ENCODE assay signal across 8 cellular contexts in genomic region chr16:28291651-28292626, GRCh38. TPM values are rescaled to one million over a fixed set of nuclear protein-coding genes. Genes with fewer than 3 reads are reported as not detected.
DNase-seq lines count a peak whose midpoint lies in the region; ATAC-seq and TF ChIP-seq lines count a peak whose summit lies in the region.

SBK1 (plus strand) TSS chr16:28292525; CDS start chr16:28317392, 24,867 bp downstream.

- intact Hi-C loops in right lobe of liver (cut with DNase I): no loop called here

- TF ChIP-seq CTCF in right lobe of liver (IDR thresholded peaks at IDR 0.05): no peak

- peak within 1 kb of the TSS; percentile 88 for H3K4me3 Mint-ChIP-seq in activated CD4-positive, alpha-beta T cell treated with anti-CD3 and anti-CD28 coated beads, Interleukin-2, amount 10 ng/mL, durations not matched to agents 7 days and 5 days

- no peak within 1 kb of the TSS for H3K27ac ChIP-seq in right lobe of liver

- H3K27me3 Mint-ChIP-seq in activated CD4-positive, alpha-beta T cell treated with anti-CD3 and anti-CD28 coated beads, Interleukin-2, amount 10 ng/mL, durations not matched to agents 7 days and 5 days: peaks cover 10% of the 10 kb centered on the region

- H3K36me3 Mint-ChIP-seq in activated CD4-positive, alpha-beta T cell treated with anti-CD3 and anti-CD28 coated beads, Interleukin-2, amount 10 ng/mL, durations not matched to agents 7 days and 5 days (ENCODE audit: low read depth): peaks cover 25% of the 10 kb centered on the region

- no peak for TF ChIP-seq POLR2A in right lobe of liver (IDR thresholded peaks at IDR 0.05)

- no peaks in the 10 kb centered on the region for H3K9me3 ChIP-seq in right lobe of liver

- H3K4me1 ChIP-seq in right lobe of liver: peaks cover 0 to 4% (median 0%) of the 10 kb centered on the region in 4 donors

- CTCF ChIA-PET in activated CD4-positive, alpha-beta T cell treated with anti-CD3 and anti-CD28 coated beads, Interleukin-2, amount 10 ng/mL, durations not matched to agents 7 days and 5 days (lab: Charles Lee): interaction anchor here (0.7 to 3.1 kb wide), 4 partner anchors 8 to 17 kb away, joined by 3 to 9 read pairs (median 5); no protein-coding TSS in a partner anchor

- peak; percentile 87 for ATAC-seq in GM19023 (IDR thresholded peaks at IDR 0.05; ENCODE audit: unreplicated experiment)
- peak; percentile 94 for ATAC-seq in HG03432 (IDR thresholded peaks at IDR 0.05; ENCODE audit: unreplicated experiment)
- peak; percentile 93 to 99 (median 96) for ATAC-seq in right lobe of liver

- 13% methylated on average over 6 of the region's 88 CpGs for WGBS in right lobe of liver (ENCODE audit: insufficient coverage, low coverage, low lambda C conversion rate, missing lambda C conversion rate)

- no peaks in the 10 kb centered on the region for H3K36me3 ChIP-seq in right lobe of liver

- POLR2A ChIA-PET in activated CD4-positive, alpha-beta T cell treated with anti-CD3 and anti-CD28 coated beads, Interleukin-2, amount 10 ng/mL, durations not matched to agents 7 days and 5 days (lab: Charles Lee): no interaction called here

- peaks cover 66% of the 10 kb centered on the region for H3K4me1 Mint-ChIP-seq in activated CD4-positive, alpha-beta T cell treated with anti-CD3 and anti-CD28 coated beads, Interleukin-2, amount 10 ng/mL, durations not matched to agents 7 days and 5 days

- peak within 1 kb of the TSS; percentile 86 for H3K27ac Mint-ChIP-seq in activated CD4-positive, alpha-beta T cell treated with anti-CD3 and anti-CD28 coated beads, Interleukin-2, amount 10 ng/mL, durations not matched to agents 7 days and 5 days

- H3K9me3 Mint-ChIP-seq in activated CD4-positive, alpha-beta T cell treated with anti-CD3 and anti-CD28 coated beads, Interleukin-2, amount 10 ng/mL, durations not matched to agents 7 days and 5 days: no peaks in the 10 kb centered on the region

- peak; percentile 86 for DNase-seq in ACHN
- DNase-seq in NCI-H524 (lab: John Stamatoyannopoulos, UW): peak; percentile 71 to 88
- peak; percentile 80 for DNase-seq in activated CD4-positive, alpha-beta T cell treated with anti-CD3 and anti-CD28 coated beads, Interleukin-2, amount 10 ng/mL, durations not matched to agents 7 days and 5 days
- DNase-seq in dedifferentiated amniotic fluid mesenchymal stem cell (ENCODE audit: extremely low spot score): peak; percentile 32
- DNase-seq in right lobe of liver: peak; percentile 77 to 80 (median 80)
- peak; percentile 80 to 84 for DNase-seq in stimulated activated CD4-positive, alpha-beta T cell treated with anti-CD3 and anti-CD28 coated beads, Interleukin-4, amount 100 ng/mL, for 4 hours

- H3K4me3 ChIP-seq in right lobe of liver: peak within 1 kb of the TSS; percentile 32 to 53 (median 46)

- H3K27me3 ChIP-seq in right lobe of liver: no peaks in the 10 kb centered on the region

- in situ Hi-C loops in ACHN (cut with HindIII; ENCODE audit: low pct_ligation_motif_present, low pct_unique_long_range_greater_than_20kb, low sequenced_read_pairs): no loop called here

RNA-seq across cellular contexts. Expression of gene SBK1, which starts in this region (rescaled TPM):
- total RNA-seq in activated CD4-positive, alpha-beta T cell treated with anti-CD3 and anti-CD28 coated beads, Interleukin-2, amount 10 ng/mL, durations not matched to agents 7 days and 5 days: 10 to 100 TPM; 17.9 to 19.4 TPM
- total RNA-seq in right lobe of liver: under 1 TPM; 0.04 to 0.12 (median 0.07) TPM

Comparison
In these comparisons a context has a peak if more than half of its experiments do, and no peak if none do; other contexts are left out.
1. RNA of gene SBK1 (total RNA-seq): 17.9 to 19.4 TPM in activated CD4-positive, alpha-beta T cell treated with anti-CD3 and anti-CD28 coated beads, Interleukin-2, amount 10 ng/mL, durations not matched to agents 7 days and 5 days; 0.04 to 0.12 TPM in right lobe of liver; every median in the first group is over 10 times any median in the second.
2. Peak in DNase-seq, ATAC-seq and H3K4me3 ChIP-seq in right lobe of liver; RNA of the gene not detected or under 1 TPM.
3. DNase-seq: peak in every context shown above with its lines; median percentile 86 in ACHN; 82 in stimulated activated CD4-positive, alpha-beta T cell treated with anti-CD3 and anti-CD28 coated beads, Interleukin-4, amount 100 ng/mL, for 4 hours; 80 in activated CD4-positive, alpha-beta T cell treated with anti-CD3 and anti-CD28 coated beads, Interleukin-2, amount 10 ng/mL, durations not matched to agents 7 days and 5 days; 80 in right lobe of liver; 80 in NCI-H524; 32 in dedifferentiated amniotic fluid mesenchymal stem cell.
4. Peak in every context shown above with its lines, with median percentiles within 50 percentile points of each other: ATAC-seq.